In the genomic region with DNA sequence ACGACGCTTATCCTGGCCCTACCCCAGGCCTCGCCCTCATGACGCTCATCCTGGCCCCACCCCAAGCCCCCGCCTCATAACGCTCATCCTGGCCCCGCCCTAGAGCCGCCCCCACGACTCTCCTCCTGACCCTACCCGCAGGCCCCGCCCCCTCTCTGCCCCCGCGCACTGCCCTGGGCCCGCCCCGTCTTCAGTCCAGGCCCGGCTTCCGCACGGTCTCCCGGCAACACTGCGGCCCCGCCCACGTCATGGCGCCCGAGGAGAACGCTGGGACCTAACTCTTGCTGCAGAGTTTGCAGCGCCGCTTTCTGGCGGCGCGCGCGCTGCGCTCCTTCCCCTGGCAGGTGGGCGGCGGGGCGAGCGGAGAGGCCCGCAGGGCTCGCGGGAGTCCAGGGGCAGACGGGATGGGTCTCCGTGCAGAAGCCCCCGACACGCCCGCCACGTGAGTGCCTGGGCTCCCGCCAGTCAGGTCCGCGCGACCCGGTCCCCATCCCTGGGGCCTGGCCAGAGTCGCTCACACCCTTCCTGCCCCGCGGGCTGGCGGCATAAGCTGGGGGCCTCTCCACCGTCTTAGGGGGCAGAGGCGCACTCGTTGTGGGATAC, we compare ENCODE assay signal across 8 cellular contexts. TPM values are rescaled to one million over a fixed set of nuclear protein-coding genes. Genes with fewer than 3 reads are reported as not detected.
A peak's percentile ranks its signal among the peaks of the same experiment; 100 is the strongest.
DNase-seq lines count a peak whose midpoint lies in the region; ATAC-seq and TF ChIP-seq lines count a peak whose summit lies in the region.

No MANE protein-coding gene starts in this region.

- DNase-seq in GM10266 (ENCODE audit: extremely low spot score) (peak; percentile 90), H7 (peak; percentile 95), LHCN-M2 (ENCODE audit: low read depth) (peak; percentile 92), Peyer's patch (peak in 2 of 3 donors; percentile 98 to 99), globus pallidus (ENCODE audit: low spot score) (peak; percentile 96), occipital lobe (lab: John Stamatoyannopoulos, UW) (peak; percentile 97), upper lobe of right lung (no peak)
- DNase-seq in activated naive CD4-positive, alpha-beta T cell treated with anti-CD3 and anti-CD28 coated beads, Interleukin-2, amount 50 U/mL, for 72 hours (ENCODE audit: low spot score in 2 of 2), result peak; percentile 93 to 95

- H3K4me3 ChIP-seq in H7 (ENCODE audit: insufficient read depth, low read depth, low read length), result peak overlapping the region; percentile 63
- peak overlapping the region; percentile 71 to 84 (median 80) for H3K4me3 ChIP-seq in Peyer's patch
- peak overlapping the region; percentile 80 for H3K4me3 ChIP-seq in upper lobe of right lung

- H3K27ac ChIP-seq in Peyer's patch (peak overlapping the region; percentile 89 to 96 (median 92)), upper lobe of right lung (peak overlapping the region; percentile 86)

- peaks cover 0 to 4% (median 2%) of the 10 kb centered on the region in 4 donors for H3K4me1 ChIP-seq in Peyer's patch
- H3K4me1 ChIP-seq in upper lobe of right lung, result peaks cover 12% of the 10 kb centered on the region

- H3K27me3 ChIP-seq in H7 (ENCODE audit: control insufficient read depth, insufficient read depth, low read length), result no peaks in the 10 kb centered on the region
- H3K27me3 ChIP-seq in Peyer's patch, result no peaks in the 10 kb centered on the region
- H3K27me3 ChIP-seq in upper lobe of right lung, result no peaks in the 10 kb centered on the region

- no peaks in the 10 kb centered on the region for H3K9me3 Mint-ChIP-seq in activated naive CD4-positive, alpha-beta T cell treated with anti-CD3 and anti-CD28 coated beads, Interleukin-2, amount 50 U/mL, for 72 hours

- intact Hi-C loops in upper lobe of right lung (cut with DNase I), result no loop called here

- H3K36me3 Mint-ChIP-seq in activated naive CD4-positive, alpha-beta T cell treated with anti-CD3 and anti-CD28 coated beads, Interleukin-2, amount 50 U/mL, for 72 hours, result no peaks in the 10 kb centered on the region

- H3K36me3 ChIP-seq in H7 (replicated peaks; ENCODE audit: control insufficient read depth, insufficient read depth, low read length), result no peaks in the 10 kb centered on the region
- no peaks in the 10 kb centered on the region for H3K36me3 ChIP-seq in Peyer's patch
- no peaks in the 10 kb centered on the region for H3K36me3 ChIP-seq in upper lobe of right lung

- H3K27ac Mint-ChIP-seq in activated naive CD4-positive, alpha-beta T cell treated with anti-CD3 and anti-CD28 coated beads, Interleukin-2, amount 50 U/mL, for 72 hours, result peak overlapping the region; percentile 87 to 88

- peak; percentile 91 to 95 for ATAC-seq in activated naive CD4-positive, alpha-beta T cell treated with anti-CD3 and anti-CD28 coated beads, Interleukin-2, amount 50 U/mL, for 72 hours
- ATAC-seq in upper lobe of right lung, result peak; percentile 99

- TF ChIP-seq POLR2A in Peyer's patch (IDR thresholded peaks at IDR 0.05), result peak in 1 of 2 donors; percentile 22

- H3K9me3 ChIP-seq in Peyer's patch (no peaks in the 10 kb centered on the region), upper lobe of right lung (no peaks in the 10 kb centered on the region)

- peak; percentile 62 for TF ChIP-seq CTCF in GM10266 (IDR thresholded peaks at IDR 0.05; ENCODE audit: control insufficient read depth, insufficient read depth, low read depth, missing control alignments)
- TF ChIP-seq CTCF in Peyer's patch (IDR thresholded peaks at IDR 0.05), result peak in 4 of 6 experiments; percentile 32 to 39 (median 34)
- peak; percentile 21 for TF ChIP-seq CTCF in upper lobe of right lung (IDR thresholded peaks at IDR 0.05)

RNA-seq across cellular contexts. Expression of gene ROPN1B, which starts 52.5 kb away (rescaled TPM):
- 0.41 TPM in 1 of 2 replicates, not detected in the other for total RNA-seq in H7 (2014; rRNA removed; shearing (Covaris generic))
- total RNA-seq in LHCN-M2 (2014; rRNA removed) (not detected in 2 replicates), Peyer's patch (not detected), occipital lobe (0.31 TPM), upper lobe of right lung (not detected)
- polyA plus RNA-seq in LHCN-M2 (2012), result not detected
- total RNA-seq in activated naive CD4-positive, alpha-beta T cell treated with anti-CD3 and anti-CD28 coated beads, Interleukin-2, amount 50 U/mL, for 72 hours, result not detected
